2 cellular contexts compared by ENCODE assay signal in genomic region chr18:55552498-55553189, GRCh38.
TF ChIP-seq lines count a peak whose summit lies in the region.

No MANE protein-coding gene starts in this region.

TF ChIP-seq in WTC11, 78 proteins besides CTCF, POLR2A, EP300 and RAD21 (continued from another document):
- TF ChIP-seq ZNF532 (CRISPR knock-in tag; IDR thresholded peaks at IDR 0.05; ENCODE audit: borderline replicate concordance): no peak
- TF ChIP-seq ZNF263 (CRISPR knock-in tag; IDR thresholded peaks at IDR 0.05; ENCODE audit: low read depth): no peak
- TF ChIP-seq HMGA2 (CRISPR knock-in tag; IDR thresholded peaks at IDR 0.05): no peak
- no peak for TF ChIP-seq ZBTB43 (CRISPR knock-in tag; IDR thresholded peaks at IDR 0.05)
- no peak for TF ChIP-seq ATF1 (CRISPR knock-in tag; IDR thresholded peaks at IDR 0.05)
- TF ChIP-seq GABPB1 (CRISPR knock-in tag; IDR thresholded peaks at IDR 0.05): no peak
- no peak for TF ChIP-seq ZNF512 (CRISPR knock-in tag; IDR thresholded peaks at IDR 0.05; ENCODE audit: borderline replicate concordance)
- TF ChIP-seq STAT6 (CRISPR knock-in tag; conservative IDR thresholded peaks at IDR 0.05; ENCODE audit: low read depth): no peak
- TF ChIP-seq NR1H2 (CRISPR knock-in tag; IDR thresholded peaks at IDR 0.05): no peak
- TF ChIP-seq SMAD4 (CRISPR knock-in tag; IDR thresholded peaks at IDR 0.05): no peak
- TF ChIP-seq NR3C1 (CRISPR knock-in tag; conservative IDR thresholded peaks at IDR 0.05; ENCODE audit: low read depth): no peak
TF ChIP-seq in WTC11: peak in this region for 0.

TF ChIP-seq in HepG2, 621 proteins besides CTCF, POLR2A, EP300 and RAD21 (continued from another document):
- TF ChIP-seq ATF1 (CRISPR knock-in tag; IDR thresholded peaks at IDR 0.05) (no peak), ZNF550 (CRISPR knock-in tag; IDR thresholded peaks at IDR 0.05; ENCODE audit: borderline replicate concordance) (no peak), THAP9 (CRISPR knock-in tag; IDR thresholded peaks at IDR 0.05; ENCODE audit: borderline replicate concordance) (no peak), HIC2 (CRISPR knock-in tag; IDR thresholded peaks at IDR 0.05; ENCODE audit: low read depth) (no peak), THYN1 (CRISPR knock-in tag; IDR thresholded peaks at IDR 0.05; ENCODE audit: borderline replicate concordance, low read depth) (no peak)
